11 cellular contexts compared by ENCODE assay signal in genomic region chr11:111797145-111797581, GRCh38. TPM values are rescaled to one million over a fixed set of nuclear protein-coding genes. Genes with fewer than 3 reads are reported as not detected.
A peak's percentile ranks its signal among the peaks of the same experiment; 100 is the strongest.
DNase-seq lines count a peak whose midpoint lies in the region; ATAC-seq, FAIRE-seq and TF ChIP-seq lines count a peak whose summit lies in the region.
"Had no signal": no experiment of that assay in that cellular context is flagged by ENCODE, and none has a peak within 500 bp of the region (broad histone marks: within the 10 kb centered on the region; RNA-seq: fewer than 3 reads in every experiment).

No MANE protein-coding gene starts in this region.

- peak; percentile 20 for ATAC-seq in activated naive CD8-positive, alpha-beta T cell treated with anti-CD3 and anti-CD28 coated beads, Interleukin-2, amount 50 U/mL, for 24 hours
- no peak for ATAC-seq in HG02759 (IDR thresholded peaks at IDR 0.05; ENCODE audit: unreplicated experiment)
- no peak for ATAC-seq in HG02852 (IDR thresholded peaks at IDR 0.05; ENCODE audit: unreplicated experiment)

- intact Hi-C loops in spleen (cut with DNase I; ENCODE audit: low total_unique reads) = no loop called here

- H4K20me1 ChIP-seq in astrocyte (ENCODE audit: insufficient read depth, low read length) = no peaks in the 10 kb centered on the region
- H4K20me1 ChIP-seq: BLaER1 treated with 17β-estradiol and CSF1 and Interleukin-3, amounts not matched to agents 10 nM and 100 nM had no signal

- 96 to 100% (median 97%) methylated on average over 2 of the region's 2 CpGs for WGBS in spleen, 5 donors

- H3K9me3 Mint-ChIP-seq in activated naive CD8-positive, alpha-beta T cell treated with anti-CD3 and anti-CD28 coated beads, Interleukin-2, amount 50 U/mL, for 24 hours = no peaks in the 10 kb centered on the region
- H3K9me3 Mint-ChIP-seq in activated naive CD8-positive, alpha-beta T cell treated with anti-CD3 and anti-CD28 coated beads for 36 hours = peaks cover 5% of the 10 kb centered on the region
- H3K9me3 Mint-ChIP-seq in astrocyte (ENCODE audit: unreplicated experiment) = peaks cover 4% of the 10 kb centered on the region

- H3K4me1 ChIP-seq in astrocyte (ENCODE audit: insufficient read depth, low read length) (no peaks in the 10 kb centered on the region), spleen (peaks cover 0 to 7% (median 0%) of the 10 kb centered on the region in 6 donors)

- H3K36me3 ChIP-seq in astrocyte (ENCODE audit: insufficient read depth, low read length) (no peaks in the 10 kb centered on the region), spleen (peaks cover 0 to 74% (median 9%) of the 10 kb centered on the region in 6 donors)
- H3K36me3 ChIP-seq: pancreas had no signal

- peaks cover 56% of the 10 kb centered on the region for H3K36me3 Mint-ChIP-seq in activated naive CD8-positive, alpha-beta T cell treated with anti-CD3 and anti-CD28 coated beads, Interleukin-2, amount 50 U/mL, for 24 hours (ENCODE audit: low read depth)
- peaks cover 42% of the 10 kb centered on the region for H3K36me3 Mint-ChIP-seq in activated naive CD8-positive, alpha-beta T cell treated with anti-CD3 and anti-CD28 coated beads for 36 hours
- peaks cover 23% of the 10 kb centered on the region for H3K36me3 Mint-ChIP-seq in astrocyte (ENCODE audit: low read depth, unreplicated experiment)

- TF ChIP-seq CTCF in LNCaP clone FGC (IDR thresholded peaks at IDR 0.05; ENCODE audit: control insufficient read depth, extremely low read depth, insufficient read depth) (no peak), astrocyte (IDR thresholded peaks at IDR 0.05; ENCODE audit: insufficient read depth, low read depth, low read length) (no peak), spleen (IDR thresholded peaks at IDR 0.05 in 8 of 11, conservative IDR thresholded peaks at IDR 0.05 in 3 of 11) (no peak)

- H3K27me3 ChIP-seq in astrocyte (ENCODE audit: insufficient read depth, low read length) (no peaks in the 10 kb centered on the region), spleen (replicated peaks in 1 of 7) (no peaks in the 10 kb centered on the region)
- H3K27me3 ChIP-seq: BLaER1 treated with 17β-estradiol and CSF1 and Interleukin-3, amounts not matched to agents 10 nM and 100 nM; pancreas had no signal

- H3K4me3 ChIP-seq in LNCaP clone FGC (ENCODE audit: low read depth, low read length) = no peak overlapping the region
- H3K4me3 ChIP-seq in astrocyte (ENCODE audit: insufficient read depth, low read depth, low read length) = no peak overlapping the region
- no peak overlapping the region for H3K4me3 ChIP-seq in spleen
- H3K4me3 ChIP-seq: BLaER1 treated with 17β-estradiol and CSF1 and Interleukin-3, amounts not matched to agents 10 nM and 100 nM; pancreas had no signal

- H3K4me1 Mint-ChIP-seq in activated naive CD8-positive, alpha-beta T cell treated with anti-CD3 and anti-CD28 coated beads, Interleukin-2, amount 50 U/mL, for 24 hours = peaks cover 2% of the 10 kb centered on the region
- peaks cover 5% of the 10 kb centered on the region for H3K4me1 Mint-ChIP-seq in activated naive CD8-positive, alpha-beta T cell treated with anti-CD3 and anti-CD28 coated beads for 36 hours
- H3K4me1 Mint-ChIP-seq in astrocyte (ENCODE audit: low read depth, unreplicated experiment) = no peaks in the 10 kb centered on the region

- H3K79me2 ChIP-seq in astrocyte (ENCODE audit: insufficient read depth, low read length) = no peaks in the 10 kb centered on the region

- TF ChIP-seq POLR2A in spleen (IDR thresholded peaks at IDR 0.05) = no peak

- no peaks in the 10 kb centered on the region for H3K9me3 ChIP-seq in astrocyte (ENCODE audit: insufficient read depth, low read depth, low read length)
- H3K9me3 ChIP-seq in spleen = peaks cover 0 to 21% (median 15%) of the 10 kb centered on the region in 8 donors
- H3K9me3 ChIP-seq: pancreas had no signal

- FAIRE-seq in astrocyte (lab: Jason Lieb, UNC) = no peak
- peak; percentile 62 for FAIRE-seq in urothelium cell line (lab: Jason Lieb, UNC)
- FAIRE-seq: pancreas had no signal

- H3K27ac ChIP-seq in astrocyte (ENCODE audit: low read depth, low read length) (no peak overlapping the region), spleen (peak overlapping the region in 1 of 8 donors; percentile 57)
- H3K27ac ChIP-seq: pancreas had no signal

- no peak overlapping the region for H3K9ac ChIP-seq in astrocyte (ENCODE audit: low read length)
- H3K9ac ChIP-seq: BLaER1 treated with 17β-estradiol and CSF1 and Interleukin-3, amounts not matched to agents 10 nM and 100 nM had no signal

- H3K4me2 ChIP-seq in astrocyte (ENCODE audit: low read length) = no peak overlapping the region

- H3K4me3 Mint-ChIP-seq in activated naive CD8-positive, alpha-beta T cell treated with anti-CD3 and anti-CD28 coated beads, Interleukin-2, amount 50 U/mL, for 24 hours = no peak overlapping the region
- no peak overlapping the region for H3K4me3 Mint-ChIP-seq in activated naive CD8-positive, alpha-beta T cell treated with anti-CD3 and anti-CD28 coated beads for 36 hours
- H3K4me3 Mint-ChIP-seq in astrocyte (ENCODE audit: unreplicated experiment) = no peak overlapping the region

- no peaks in the 10 kb centered on the region for H3K27me3 Mint-ChIP-seq in activated naive CD8-positive, alpha-beta T cell treated with anti-CD3 and anti-CD28 coated beads, Interleukin-2, amount 50 U/mL, for 24 hours
- no peaks in the 10 kb centered on the region for H3K27me3 Mint-ChIP-seq in activated naive CD8-positive, alpha-beta T cell treated with anti-CD3 and anti-CD28 coated beads for 36 hours
- no peaks in the 10 kb centered on the region for H3K27me3 Mint-ChIP-seq in astrocyte (ENCODE audit: low read depth, unreplicated experiment)

- H2AFZ ChIP-seq in astrocyte (ENCODE audit: low read depth, low read length) = no peak overlapping the region

- DNase-seq in activated naive CD8-positive, alpha-beta T cell treated with anti-CD3 and anti-CD28 coated beads, Interleukin-2, amount 50 U/mL, for 24 hours = no peak
- DNase-seq in activated naive CD8-positive, alpha-beta T cell treated with anti-CD3 and anti-CD28 coated beads for 36 hours = no peak
- peak; percentile 98 for DNase-seq in LNCaP clone FGC (ENCODE audit: low read depth)
- DNase-seq in astrocyte (ENCODE audit: low read depth) = peak; percentile 24
- no peak for DNase-seq in urothelium cell line (ENCODE audit: low spot score)
- no peak for DNase-seq in spleen
- DNase-seq: NCI-H2081 treated with DMSO at 0.1 percent for 48 hours, pancreas had no signal

- H3K27ac Mint-ChIP-seq in activated naive CD8-positive, alpha-beta T cell treated with anti-CD3 and anti-CD28 coated beads, Interleukin-2, amount 50 U/mL, for 24 hours = no peak overlapping the region
- H3K27ac Mint-ChIP-seq in activated naive CD8-positive, alpha-beta T cell treated with anti-CD3 and anti-CD28 coated beads for 36 hours = no peak overlapping the region
- H3K27ac Mint-ChIP-seq in astrocyte (ENCODE audit: unreplicated experiment) = no peak overlapping the region

RNA-seq across cellular contexts. Expression of gene PPP2R1B, which starts 31.0 kb away (rescaled TPM):
- 10 to 100 TPM; 53.0 to 57.6 TPM for total RNA-seq in activated naive CD8-positive, alpha-beta T cell treated with anti-CD3 and anti-CD28 coated beads for 36 hours
- total RNA-seq in astrocyte (43.0 and 44.5 TPM in 2 replicates), spleen (10 to 100 TPM; 18.0 to 30.3 (median 27.1) TPM)
- 1 to 10 TPM; 4.0 to 5.7 (median 5.0) TPM for polyA plus RNA-seq in spleen

Comparison
In these comparisons a context has a peak if more than half of its experiments do, and no peak if none do; other contexts are left out.
1. DNase-seq: peak in LNCaP clone FGC (single experiment) and astrocyte (single experiment); none in activated naive CD8-positive, alpha-beta T cell treated with anti-CD3 and anti-CD28 coated beads, Interleukin-2, amount 50 U/mL, for 24 hours (single experiment), activated naive CD8-positive, alpha-beta T cell treated with anti-CD3 and anti-CD28 coated beads for 36 hours (single experiment), urothelium cell line (single experiment) and spleen (single experiment).